ENCODE assay signal across 1 cellular context in the genomic region with DNA sequence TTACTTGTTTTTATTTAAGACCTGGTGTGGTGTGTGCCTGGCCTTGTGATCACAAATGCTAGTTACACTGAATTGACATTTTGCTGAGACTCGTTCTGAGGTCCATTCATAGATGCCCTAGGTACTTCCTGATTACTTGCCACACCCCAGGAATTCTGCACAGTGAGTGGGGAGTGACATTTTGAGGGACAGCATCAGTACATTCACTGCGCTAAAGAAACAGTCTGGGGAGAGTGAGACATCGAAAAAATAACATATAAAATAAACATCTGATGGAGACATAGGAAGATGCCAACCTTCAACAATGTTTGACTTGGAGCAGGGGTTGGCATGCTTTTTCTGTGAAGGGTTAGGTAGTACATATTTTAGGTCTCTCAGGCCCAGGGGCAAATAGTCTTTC.
TF ChIP-seq lines count a peak whose summit lies in the region.

No MANE protein-coding gene starts in this region.

TF ChIP-seq in A549, 52 proteins besides CTCF, POLR2A, EP300 and RAD21 (continued from another document):
- TF ChIP-seq REST (IDR thresholded peaks at IDR 0.05), result no peak
- 0 out of 5 replicates have a peak, but pooled peaks of 1 of the 2 experiments have one; percentile 32 for TF ChIP-seq JUN (IDR thresholded peaks at IDR 0.05)
- TF ChIP-seq GATA3 (IDR thresholded peaks at IDR 0.05; ENCODE audit: borderline replicate concordance), result peak; percentile 20; the same call in 1 of the 2 replicates
